1 cellular context compared by ENCODE assay signal in the genomic region with DNA sequence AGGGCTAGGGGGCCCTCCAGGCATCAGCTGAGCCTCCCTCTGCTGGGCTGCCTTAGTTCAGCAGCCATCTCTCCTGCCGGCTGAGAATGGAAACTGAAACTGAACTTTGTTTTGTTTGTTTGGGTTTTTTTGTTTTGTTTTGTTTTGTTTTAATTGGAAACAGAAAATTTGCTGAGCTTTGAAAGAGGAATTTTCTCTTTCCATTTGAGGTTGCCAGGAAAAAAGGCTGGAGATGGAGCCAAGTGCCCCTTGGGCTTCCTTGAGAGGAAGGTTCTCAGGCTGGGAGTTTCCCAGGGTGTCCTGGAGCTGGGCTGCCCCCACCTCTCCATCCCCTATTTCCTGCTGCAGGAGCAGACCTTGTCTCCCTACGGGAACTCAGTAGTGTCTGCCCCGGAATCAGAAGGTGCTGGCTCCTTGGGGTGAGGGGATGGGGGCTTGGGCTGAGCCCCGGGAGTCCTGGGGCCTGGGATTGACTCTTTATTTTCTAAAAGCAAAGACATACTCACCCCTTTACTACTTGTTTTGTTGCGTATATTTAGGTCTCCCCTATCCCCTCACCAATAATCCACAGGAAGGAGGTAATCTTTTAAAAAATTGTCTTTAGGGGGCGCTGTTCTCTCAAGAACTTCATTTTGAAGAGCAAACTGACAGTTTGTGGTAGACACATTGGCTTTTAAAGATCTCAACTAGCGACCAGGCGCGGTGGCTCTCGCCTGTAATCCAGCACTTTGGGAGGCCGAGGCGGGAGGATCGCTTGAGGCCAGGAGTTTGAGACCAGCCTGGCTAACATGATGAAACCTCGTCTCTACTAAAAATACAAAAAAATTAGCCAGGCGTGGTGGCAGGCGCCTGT.
TF ChIP-seq lines count a peak whose summit lies in the region.

No MANE protein-coding gene starts in this region.

TF ChIP-seq in GM12878, 131 proteins besides CTCF, POLR2A, EP300 and RAD21 (continued from another document and continues in another):
- TF ChIP-seq RB1 (IDR thresholded peaks at IDR 0.05; ENCODE audit: borderline replicate concordance) (0 out of 2 replicates have a peak, but pooled peaks have one; percentile 14), BCL11A (IDR thresholded peaks at IDR 0.05; ENCODE audit: low read depth, low read length) (no peak), CBX3 (IDR thresholded peaks at IDR 0.05; ENCODE audit: borderline replicate concordance, low read depth) (no peak), CHD1 (IDR thresholded peaks at IDR 0.05; ENCODE audit: low read depth, low read length) (no peak), SPI1 (IDR thresholded peaks at IDR 0.05; ENCODE audit: borderline replicate concordance, insufficient read depth, low read depth, low read length) (no peak), NR2C1 (IDR thresholded peaks at IDR 0.05) (peak; percentile 74), GATAD2B (conservative IDR thresholded peaks at IDR 0.05; ENCODE audit: low read depth) (0 out of 2 replicates have a peak, but pooled peaks have one; percentile 18), RUNX3 (IDR thresholded peaks at IDR 0.05; ENCODE audit: low read length) (peak; percentile 19; the same call in 1 of the 2 replicates), YBX1 (IDR thresholded peaks at IDR 0.05) (no peak), DPF2 (IDR thresholded peaks at IDR 0.05) (0 out of 2 replicates have a peak, but pooled peaks have one; percentile 42), KLF5 (IDR thresholded peaks at IDR 0.05; ENCODE audit: partially characterized antibody) (peak; percentile 42), FOXK2 (IDR thresholded peaks at IDR 0.05) (peak; percentile 43; the same call in 1 of the 2 replicates), CHD2 (IDR thresholded peaks at IDR 0.05; ENCODE audit: borderline replicate concordance, low read depth, low read length) (0 out of 2 replicates have a peak, but pooled peaks have one; percentile 28), ZSCAN29 (IDR thresholded peaks at IDR 0.05) (no peak), NRF1 (conservative IDR thresholded peaks at IDR 0.05; ENCODE audit: low read depth, low read length) (no peak), ZNF274 (IDR thresholded peaks at IDR 0.05; ENCODE audit: insufficient read depth, insufficient read length) (no peak), JUNB (IDR thresholded peaks at IDR 0.05) (no peak), TBL1XR1 (IDR thresholded peaks at IDR 0.05; ENCODE audit: low read depth, low read length) (no peak), SIX5 (IDR thresholded peaks at IDR 0.05; ENCODE audit: low read depth, low read length, severe bottlenecking) (no peak), RCOR1 (conservative IDR thresholded peaks at IDR 0.05; ENCODE audit: low read depth, low read length) (no peak), CEBPB (IDR thresholded peaks at IDR 0.05; ENCODE audit: borderline replicate concordance in 1 of 2, low read depth in 2 of 2, low read length in 2 of 2) (no peak), ETV6 (conservative IDR thresholded peaks at IDR 0.05 in 1 of 2, IDR thresholded peaks at IDR 0.05 in 1 of 2; ENCODE audit: borderline replicate concordance in 1 of 2, low read depth in 1 of 2) (no peak), EZH2 (IDR thresholded peaks at IDR 0.05; ENCODE audit: borderline replicate concordance, control insufficient read depth, low read depth, low read length) (no peak), NR2C2 (IDR thresholded peaks at IDR 0.05; ENCODE audit: borderline replicate concordance, control insufficient read depth, insufficient read length, low read depth) (no peak), ZNF217 (IDR thresholded peaks at IDR 0.05) (peak; percentile 65)
- TF ChIP-seq, protein P1, sequence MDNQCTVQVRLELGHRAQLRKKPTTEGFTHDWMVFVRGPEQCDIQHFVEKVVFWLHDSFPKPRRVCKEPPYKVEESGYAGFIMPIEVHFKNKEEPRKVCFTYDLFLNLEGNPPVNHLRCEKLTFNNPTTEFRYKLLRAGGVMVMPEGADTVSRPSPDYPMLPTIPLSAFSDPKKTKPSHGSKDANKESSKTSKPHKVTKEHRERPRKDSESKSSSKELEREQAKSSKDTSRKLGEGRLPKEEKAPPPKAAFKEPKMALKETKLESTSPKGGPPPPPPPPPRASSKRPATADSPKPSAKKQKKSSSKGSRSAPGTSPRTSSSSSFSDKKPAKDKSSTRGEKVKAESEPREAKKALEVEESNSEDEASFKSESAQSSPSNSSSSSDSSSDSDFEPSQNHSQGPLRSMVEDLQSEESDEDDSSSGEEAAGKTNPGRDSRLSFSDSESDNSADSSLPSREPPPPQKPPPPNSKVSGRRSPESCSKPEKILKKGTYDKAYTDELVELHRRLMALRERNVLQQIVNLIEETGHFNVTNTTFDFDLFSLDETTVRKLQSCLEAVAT (IDR thresholded peaks at IDR 0.05), result no peak; the same call in 1 of the 2 replicates
- TF ChIP-seq, protein P2, sequence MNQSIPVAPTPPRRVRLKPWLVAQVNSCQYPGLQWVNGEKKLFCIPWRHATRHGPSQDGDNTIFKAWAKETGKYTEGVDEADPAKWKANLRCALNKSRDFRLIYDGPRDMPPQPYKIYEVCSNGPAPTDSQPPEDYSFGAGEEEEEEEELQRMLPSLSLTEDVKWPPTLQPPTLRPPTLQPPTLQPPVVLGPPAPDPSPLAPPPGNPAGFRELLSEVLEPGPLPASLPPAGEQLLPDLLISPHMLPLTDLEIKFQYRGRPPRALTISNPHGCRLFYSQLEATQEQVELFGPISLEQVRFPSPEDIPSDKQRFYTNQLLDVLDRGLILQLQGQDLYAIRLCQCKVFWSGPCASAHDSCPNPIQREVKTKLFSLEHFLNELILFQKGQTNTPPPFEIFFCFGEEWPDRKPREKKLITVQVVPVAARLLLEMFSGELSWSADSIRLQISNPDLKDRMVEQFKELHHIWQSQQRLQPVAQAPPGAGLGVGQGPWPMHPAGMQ (IDR thresholded peaks at IDR 0.05; ENCODE audit: borderline replicate concordance), result no peak
- TF ChIP-seq, protein P3, sequence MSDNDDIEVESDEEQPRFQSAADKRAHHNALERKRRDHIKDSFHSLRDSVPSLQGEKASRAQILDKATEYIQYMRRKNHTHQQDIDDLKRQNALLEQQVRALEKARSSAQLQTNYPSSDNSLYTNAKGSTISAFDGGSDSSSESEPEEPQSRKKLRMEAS (IDR thresholded peaks at IDR 0.05; ENCODE audit: low read depth, low read length), result no peak
- TF ChIP-seq, protein P4, sequence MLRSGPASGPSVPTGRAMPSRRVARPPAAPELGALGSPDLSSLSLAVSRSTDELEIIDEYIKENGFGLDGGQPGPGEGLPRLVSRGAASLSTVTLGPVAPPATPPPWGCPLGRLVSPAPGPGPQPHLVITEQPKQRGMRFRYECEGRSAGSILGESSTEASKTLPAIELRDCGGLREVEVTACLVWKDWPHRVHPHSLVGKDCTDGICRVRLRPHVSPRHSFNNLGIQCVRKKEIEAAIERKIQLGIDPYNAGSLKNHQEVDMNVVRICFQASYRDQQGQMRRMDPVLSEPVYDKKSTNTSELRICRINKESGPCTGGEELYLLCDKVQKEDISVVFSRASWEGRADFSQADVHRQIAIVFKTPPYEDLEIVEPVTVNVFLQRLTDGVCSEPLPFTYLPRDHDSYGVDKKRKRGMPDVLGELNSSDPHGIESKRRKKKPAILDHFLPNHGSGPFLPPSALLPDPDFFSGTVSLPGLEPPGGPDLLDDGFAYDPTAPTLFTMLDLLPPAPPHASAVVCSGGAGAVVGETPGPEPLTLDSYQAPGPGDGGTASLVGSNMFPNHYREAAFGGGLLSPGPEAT (IDR thresholded peaks at IDR 0.05; ENCODE audit: low read depth), result peak; percentile 80
- TF ChIP-seq, protein P5, sequence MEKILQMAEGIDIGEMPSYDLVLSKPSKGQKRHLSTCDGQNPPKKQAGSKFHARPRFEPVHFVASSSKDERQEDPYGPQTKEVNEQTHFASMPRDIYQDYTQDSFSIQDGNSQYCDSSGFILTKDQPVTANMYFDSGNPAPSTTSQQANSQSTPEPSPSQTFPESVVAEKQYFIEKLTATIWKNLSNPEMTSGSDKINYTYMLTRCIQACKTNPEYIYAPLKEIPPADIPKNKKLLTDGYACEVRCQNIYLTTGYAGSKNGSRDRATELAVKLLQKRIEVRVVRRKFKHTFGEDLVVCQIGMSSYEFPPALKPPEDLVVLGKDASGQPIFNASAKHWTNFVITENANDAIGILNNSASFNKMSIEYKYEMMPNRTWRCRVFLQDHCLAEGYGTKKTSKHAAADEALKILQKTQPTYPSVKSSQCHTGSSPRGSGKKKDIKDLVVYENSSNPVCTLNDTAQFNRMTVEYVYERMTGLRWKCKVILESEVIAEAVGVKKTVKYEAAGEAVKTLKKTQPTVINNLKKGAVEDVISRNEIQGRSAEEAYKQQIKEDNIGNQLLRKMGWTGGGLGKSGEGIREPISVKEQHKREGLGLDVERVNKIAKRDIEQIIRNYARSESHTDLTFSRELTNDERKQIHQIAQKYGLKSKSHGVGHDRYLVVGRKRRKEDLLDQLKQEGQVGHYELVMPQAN (conservative IDR thresholded peaks at IDR 0.05), result no peak
- TF ChIP-seq, protein P6, sequence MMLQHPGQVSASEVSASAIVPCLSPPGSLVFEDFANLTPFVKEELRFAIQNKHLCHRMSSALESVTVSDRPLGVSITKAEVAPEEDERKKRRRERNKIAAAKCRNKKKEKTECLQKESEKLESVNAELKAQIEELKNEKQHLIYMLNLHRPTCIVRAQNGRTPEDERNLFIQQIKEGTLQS (IDR thresholded peaks at IDR 0.05; ENCODE audit: borderline replicate concordance, extremely low read depth, low read depth, low read length), result no peak
- TF ChIP-seq, protein P7, sequence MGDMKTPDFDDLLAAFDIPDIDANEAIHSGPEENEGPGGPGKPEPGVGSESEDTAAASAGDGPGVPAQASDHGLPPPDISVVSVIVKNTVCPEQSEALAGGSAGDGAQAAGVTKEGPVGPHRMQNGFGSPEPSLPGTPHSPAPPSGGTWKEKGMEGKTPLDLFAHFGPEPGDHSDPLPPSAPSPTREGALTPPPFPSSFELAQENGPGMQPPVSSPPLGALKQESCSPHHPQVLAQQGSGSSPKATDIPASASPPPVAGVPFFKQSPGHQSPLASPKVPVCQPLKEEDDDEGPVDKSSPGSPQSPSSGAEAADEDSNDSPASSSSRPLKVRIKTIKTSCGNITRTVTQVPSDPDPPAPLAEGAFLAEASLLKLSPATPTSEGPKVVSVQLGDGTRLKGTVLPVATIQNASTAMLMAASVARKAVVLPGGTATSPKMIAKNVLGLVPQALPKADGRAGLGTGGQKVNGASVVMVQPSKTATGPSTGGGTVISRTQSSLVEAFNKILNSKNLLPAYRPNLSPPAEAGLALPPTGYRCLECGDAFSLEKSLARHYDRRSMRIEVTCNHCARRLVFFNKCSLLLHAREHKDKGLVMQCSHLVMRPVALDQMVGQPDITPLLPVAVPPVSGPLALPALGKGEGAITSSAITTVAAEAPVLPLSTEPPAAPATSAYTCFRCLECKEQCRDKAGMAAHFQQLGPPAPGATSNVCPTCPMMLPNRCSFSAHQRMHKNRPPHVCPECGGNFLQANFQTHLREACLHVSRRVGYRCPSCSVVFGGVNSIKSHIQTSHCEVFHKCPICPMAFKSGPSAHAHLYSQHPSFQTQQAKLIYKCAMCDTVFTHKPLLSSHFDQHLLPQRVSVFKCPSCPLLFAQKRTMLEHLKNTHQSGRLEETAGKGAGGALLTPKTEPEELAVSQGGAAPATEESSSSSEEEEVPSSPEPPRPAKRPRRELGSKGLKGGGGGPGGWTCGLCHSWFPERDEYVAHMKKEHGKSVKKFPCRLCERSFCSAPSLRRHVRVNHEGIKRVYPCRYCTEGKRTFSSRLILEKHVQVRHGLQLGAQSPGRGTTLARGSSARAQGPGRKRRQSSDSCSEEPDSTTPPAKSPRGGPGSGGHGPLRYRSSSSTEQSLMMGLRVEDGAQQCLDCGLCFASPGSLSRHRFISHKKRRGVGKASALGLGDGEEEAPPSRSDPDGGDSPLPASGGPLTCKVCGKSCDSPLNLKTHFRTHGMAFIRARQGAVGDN (IDR thresholded peaks at IDR 0.05), result no peak
- TF ChIP-seq, protein P8, sequence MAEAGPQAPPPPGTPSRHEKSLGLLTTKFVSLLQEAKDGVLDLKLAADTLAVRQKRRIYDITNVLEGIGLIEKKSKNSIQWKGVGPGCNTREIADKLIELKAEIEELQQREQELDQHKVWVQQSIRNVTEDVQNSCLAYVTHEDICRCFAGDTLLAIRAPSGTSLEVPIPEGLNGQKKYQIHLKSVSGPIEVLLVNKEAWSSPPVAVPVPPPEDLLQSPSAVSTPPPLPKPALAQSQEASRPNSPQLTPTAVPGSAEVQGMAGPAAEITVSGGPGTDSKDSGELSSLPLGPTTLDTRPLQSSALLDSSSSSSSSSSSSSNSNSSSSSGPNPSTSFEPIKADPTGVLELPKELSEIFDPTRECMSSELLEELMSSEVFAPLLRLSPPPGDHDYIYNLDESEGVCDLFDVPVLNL (IDR thresholded peaks at IDR 0.05; ENCODE audit: low read depth, low read length), result no peak
- TF ChIP-seq, protein P9, sequence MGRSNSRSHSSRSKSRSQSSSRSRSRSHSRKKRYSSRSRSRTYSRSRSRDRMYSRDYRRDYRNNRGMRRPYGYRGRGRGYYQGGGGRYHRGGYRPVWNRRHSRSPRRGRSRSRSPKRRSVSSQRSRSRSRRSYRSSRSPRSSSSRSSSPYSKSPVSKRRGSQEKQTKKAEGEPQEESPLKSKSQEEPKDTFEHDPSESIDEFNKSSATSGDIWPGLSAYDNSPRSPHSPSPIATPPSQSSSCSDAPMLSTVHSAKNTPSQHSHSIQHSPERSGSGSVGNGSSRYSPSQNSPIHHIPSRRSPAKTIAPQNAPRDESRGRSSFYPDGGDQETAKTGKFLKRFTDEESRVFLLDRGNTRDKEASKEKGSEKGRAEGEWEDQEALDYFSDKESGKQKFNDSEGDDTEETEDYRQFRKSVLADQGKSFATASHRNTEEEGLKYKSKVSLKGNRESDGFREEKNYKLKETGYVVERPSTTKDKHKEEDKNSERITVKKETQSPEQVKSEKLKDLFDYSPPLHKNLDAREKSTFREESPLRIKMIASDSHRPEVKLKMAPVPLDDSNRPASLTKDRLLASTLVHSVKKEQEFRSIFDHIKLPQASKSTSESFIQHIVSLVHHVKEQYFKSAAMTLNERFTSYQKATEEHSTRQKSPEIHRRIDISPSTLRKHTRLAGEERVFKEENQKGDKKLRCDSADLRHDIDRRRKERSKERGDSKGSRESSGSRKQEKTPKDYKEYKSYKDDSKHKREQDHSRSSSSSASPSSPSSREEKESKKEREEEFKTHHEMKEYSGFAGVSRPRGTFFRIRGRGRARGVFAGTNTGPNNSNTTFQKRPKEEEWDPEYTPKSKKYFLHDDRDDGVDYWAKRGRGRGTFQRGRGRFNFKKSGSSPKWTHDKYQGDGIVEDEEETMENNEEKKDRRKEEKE (IDR thresholded peaks at IDR 0.05), result no peak
